In genomic region chr9:126236273-126236672, GRCh38 we compare ENCODE assay signal across 26 cellular contexts.
DNase-seq lines count a peak whose midpoint lies in the region; ATAC-seq, FAIRE-seq and TF ChIP-seq lines count a peak whose summit lies in the region.
"Had no signal": no experiment of that assay in that cellular context is flagged by ENCODE, and none has a peak within 500 bp of the region (broad histone marks: within the 10 kb centered on the region; RNA-seq: fewer than 3 reads in every experiment).

No MANE protein-coding gene starts in this region.

- H3K9me3 ChIP-seq in endodermal cell (ENCODE audit: control insufficient read depth, low read length), result no peaks in the 10 kb centered on the region
- H3K9me3 ChIP-seq: A549, BE2C had no signal

- no peaks in the 10 kb centered on the region for H3K36me3 ChIP-seq in endodermal cell (ENCODE audit: control insufficient read depth, insufficient read depth, low read length)
- H3K36me3 ChIP-seq: BE2C; BLaER1 treated with 17β-estradiol and CSF1 and Interleukin-3, amounts not matched to agents 10 nM and 100 nM had no signal

- no peaks in the 10 kb centered on the region for H3K4me1 ChIP-seq in endodermal cell (ENCODE audit: control insufficient read depth, insufficient read depth, low read length)
- H3K4me1 ChIP-seq: A549, BE2C had no signal

- ATAC-seq in left cardiac atrium, result no peak
- ATAC-seq: A549, GM12878 had no signal

- peaks cover 1% of the 10 kb centered on the region for H3K27me3 Mint-ChIP-seq in activated CD4-positive, alpha-beta T cell treated with anti-CD3 and anti-CD28 coated beads, Interleukin-2, amount 10 ng/mL, durations not matched to agents 24 days and 14 days
- peaks cover 3% of the 10 kb centered on the region for H3K27me3 Mint-ChIP-seq in endodermal cell (ENCODE audit: insufficient read depth)

- H3K36me3 Mint-ChIP-seq in activated CD4-positive, alpha-beta T cell treated with anti-CD3 and anti-CD28 coated beads, Interleukin-2, amount 10 ng/mL, durations not matched to agents 24 days and 14 days (ENCODE audit: low read depth), result no peaks in the 10 kb centered on the region
- no peaks in the 10 kb centered on the region for H3K36me3 Mint-ChIP-seq in endodermal cell (ENCODE audit: low read depth)
- H3K36me3 Mint-ChIP-seq: CD14-positive monocyte; CD8-positive, alpha-beta memory T cell had no signal

- H3K27ac ChIP-seq in endodermal cell (ENCODE audit: low read depth, low read length), result no peak overlapping the region
- H3K27ac ChIP-seq: A549; BLaER1 treated with 17β-estradiol and CSF1 and Interleukin-3, amounts not matched to agents 10 nM and 100 nM had no signal

- H3K27ac Mint-ChIP-seq in activated CD4-positive, alpha-beta T cell treated with anti-CD3 and anti-CD28 coated beads, Interleukin-2, amount 10 ng/mL, durations not matched to agents 24 days and 14 days, result no peak overlapping the region
- no peak overlapping the region for H3K27ac Mint-ChIP-seq in endodermal cell
- H3K27ac Mint-ChIP-seq: CD14-positive monocyte; CD4-positive, alpha-beta T cell; CD8-positive, alpha-beta memory T cell had no signal

- 95 to 96% methylated on average over 4 to 7 of the region's 7 CpGs for WGBS in endodermal cell (ENCODE audit: insufficient coverage in 1 of 2, insufficient read length in 1 of 2), 2 experiments

- H3K4me1 Mint-ChIP-seq in activated CD4-positive, alpha-beta T cell treated with anti-CD3 and anti-CD28 coated beads, Interleukin-2, amount 10 ng/mL, durations not matched to agents 24 days and 14 days, result no peaks in the 10 kb centered on the region
- no peaks in the 10 kb centered on the region for H3K4me1 Mint-ChIP-seq in endodermal cell
- H3K4me1 Mint-ChIP-seq: CD8-positive, alpha-beta memory T cell had no signal

- no peaks in the 10 kb centered on the region for H3K27me3 ChIP-seq in endodermal cell (ENCODE audit: control insufficient read depth, insufficient read depth, low read length, poor library complexity, severe bottlenecking)
- H3K27me3 ChIP-seq: BE2C; BLaER1 treated with 17β-estradiol and CSF1 and Interleukin-3, amounts not matched to agents 10 nM and 100 nM had no signal

- intact Hi-C loops in activated CD4-positive, alpha-beta T cell treated with anti-CD3 and anti-CD28 coated beads, Interleukin-2, amount 10 ng/mL, durations not matched to agents 24 days and 14 days (cut with micrococcal nuclease), result no loop called here
- intact Hi-C loops in left cardiac atrium (cut with DNase I), result loop anchor here in 1 of 2 donors (10.0 kb wide), 1 partner anchor 831 kb away; no protein-coding TSS in a partner anchor

- no peak overlapping the region for H3K9ac ChIP-seq in endodermal cell (ENCODE audit: extremely low read depth, low read length, poor library complexity, severe bottlenecking)
- H3K9ac ChIP-seq: BLaER1 treated with 17β-estradiol and CSF1 and Interleukin-3, amounts not matched to agents 10 nM and 100 nM had no signal

- DNase-seq in activated CD4-positive, alpha-beta T cell treated with anti-CD3 and anti-CD28 coated beads, Interleukin-2, amount 10 ng/mL, durations not matched to agents 24 days and 14 days, result peak; percentile 37
- DNase-seq in activated CD4-positive, alpha-beta T cell treated with anti-CD3 and anti-CD28 coated beads for 1 hour, result no peak
- DNase-seq in HEK293T (ENCODE audit: extremely low spot score) (peak; percentile 1), endodermal cell (peak; percentile 35), urothelium cell line (ENCODE audit: low spot score) (peak; percentile 1), H4 (ENCODE audit: low spot score) (no peak), left cardiac atrium (no peak), NCI-H1092 treated with DMSO at 0.1 percent for 48 hours (lab: John Stamatoyannopoulos, UW) (no peak)
- DNase-seq: 8988T; ACHN; AML-193; BE2C; CD4-positive, alpha-beta T cell; CD8-positive, alpha-beta memory T cell; DMS 273 treated with DMSO at 0.1 percent for 48 hours; DMS79; EL; GDM1; GOT3; H7; HCEC 1CT had no signal

- no peak for TF ChIP-seq CTCF in endodermal cell (conservative IDR thresholded peaks at IDR 0.05)

- POLR2A ChIA-PET in HEK293T (lab: Yijun Ruan, JAX), result no interaction called here

- H3K4me3 Mint-ChIP-seq in activated CD4-positive, alpha-beta T cell treated with anti-CD3 and anti-CD28 coated beads, Interleukin-2, amount 10 ng/mL, durations not matched to agents 24 days and 14 days, result no peak overlapping the region
- no peak overlapping the region for H3K4me3 Mint-ChIP-seq in endodermal cell
- H3K4me3 Mint-ChIP-seq: CD14-positive monocyte; CD4-positive, alpha-beta T cell; CD8-positive, alpha-beta memory T cell had no signal

- H3K9me3 Mint-ChIP-seq in activated CD4-positive, alpha-beta T cell treated with anti-CD3 and anti-CD28 coated beads, Interleukin-2, amount 10 ng/mL, durations not matched to agents 24 days and 14 days, result no peaks in the 10 kb centered on the region
- H3K9me3 Mint-ChIP-seq in endodermal cell, result peaks cover 3% of the 10 kb centered on the region
- H3K9me3 Mint-ChIP-seq: CD4-positive, alpha-beta T cell had no signal

- FAIRE-seq in urothelium cell line (lab: Jason Lieb, UNC), result no peak
- FAIRE-seq: A549, D721Med, GM12878 had no signal

- CTCF ChIA-PET in HEK293T (lab: Yijun Ruan, JAX), result no interaction called here

- H3K4me3 ChIP-seq in endodermal cell (ENCODE audit: low read length), result no peak overlapping the region
- H3K4me3 ChIP-seq: A549; BLaER1 treated with 17β-estradiol and CSF1 and Interleukin-3, amounts not matched to agents 10 nM and 100 nM; GM12878 had no signal

TF ChIP-seq in HEK293T, 16 proteins besides CTCF, POLR2A, EP300 and RAD21:
- no peak for TF ChIP-seq FOXK2 (IDR thresholded peaks at IDR 0.05)
- no peak for TF ChIP-seq L3MBTL2 (conservative IDR thresholded peaks at IDR 0.05)
- TF ChIP-seq LEF1 (IDR thresholded peaks at IDR 0.05; ENCODE audit: borderline replicate concordance), result no peak
- TF ChIP-seq ELF4 (IDR thresholded peaks at IDR 0.05), result no peak
- TF ChIP-seq BHLHE40 (IDR thresholded peaks at IDR 0.05; ENCODE audit: borderline replicate concordance), result no peak
- TF ChIP-seq CTBP1 (IDR thresholded peaks at IDR 0.05; ENCODE audit: borderline replicate concordance), result no peak
- TF ChIP-seq ARNT (IDR thresholded peaks at IDR 0.05), result no peak
- TF ChIP-seq HDGF (IDR thresholded peaks at IDR 0.05; ENCODE audit: borderline replicate concordance), result no peak
- TF ChIP-seq SP1 (IDR thresholded peaks at IDR 0.05), result no peak
- no peak for TF ChIP-seq FOXM1 (IDR thresholded peaks at IDR 0.05; ENCODE audit: borderline replicate concordance)
- TF ChIP-seq ZNF384 (IDR thresholded peaks at IDR 0.05), result no peak
- no peak for TF ChIP-seq TARDBP (IDR thresholded peaks at IDR 0.05)
- TF ChIP-seq, protein P1, sequence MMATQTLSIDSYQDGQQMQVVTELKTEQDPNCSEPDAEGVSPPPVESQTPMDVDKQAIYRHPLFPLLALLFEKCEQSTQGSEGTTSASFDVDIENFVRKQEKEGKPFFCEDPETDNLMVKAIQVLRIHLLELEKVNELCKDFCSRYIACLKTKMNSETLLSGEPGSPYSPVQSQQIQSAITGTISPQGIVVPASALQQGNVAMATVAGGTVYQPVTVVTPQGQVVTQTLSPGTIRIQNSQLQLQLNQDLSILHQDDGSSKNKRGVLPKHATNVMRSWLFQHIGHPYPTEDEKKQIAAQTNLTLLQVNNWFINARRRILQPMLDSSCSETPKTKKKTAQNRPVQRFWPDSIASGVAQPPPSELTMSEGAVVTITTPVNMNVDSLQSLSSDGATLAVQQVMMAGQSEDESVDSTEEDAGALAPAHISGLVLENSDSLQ (IDR thresholded peaks at IDR 0.05), result no peak
- TF ChIP-seq SUZ12 (IDR thresholded peaks at IDR 0.05), result no peak
- no peak for TF ChIP-seq FOXA1 (IDR thresholded peaks at IDR 0.05)
- no peak for TF ChIP-seq NFRKB (IDR thresholded peaks at IDR 0.05)

Comparison
In these comparisons a context has a peak if more than half of its experiments do, and no peak if none do; other contexts are left out.
1. DNase-seq: peak in activated CD4-positive, alpha-beta T cell treated with anti-CD3 and anti-CD28 coated beads, Interleukin-2, amount 10 ng/mL, durations not matched to agents 24 days and 14 days (single experiment), HEK293T (single experiment), endodermal cell (single experiment) and urothelium cell line (single experiment); none in activated CD4-positive, alpha-beta T cell treated with anti-CD3 and anti-CD28 coated beads for 1 hour (single experiment), H4 (single experiment), left cardiac atrium (single experiment) and NCI-H1092 treated with DMSO at 0.1 percent for 48 hours (single experiment).